In the genomic region with DNA sequence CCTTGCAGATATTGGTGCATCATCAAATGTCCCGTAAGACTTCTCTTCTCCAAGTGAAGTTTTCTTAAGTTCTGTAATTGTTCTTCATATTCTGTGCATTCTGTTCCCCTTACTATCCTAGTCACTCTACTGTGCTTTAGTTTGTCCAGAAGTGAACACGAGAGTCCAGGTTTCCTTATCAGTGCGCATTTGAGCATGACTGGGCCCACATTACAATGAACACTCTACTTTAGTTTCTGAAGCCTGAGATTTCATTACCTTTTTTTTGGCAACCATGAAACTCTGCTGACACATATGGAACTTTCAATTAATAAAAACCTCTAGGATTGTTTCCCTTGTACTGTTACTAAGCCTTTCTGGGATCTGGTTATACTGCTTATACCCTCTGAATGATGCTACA, we compare ENCODE assay signal across 17 cellular contexts.
"Had no signal": no experiment of that assay in that cellular context is flagged by ENCODE, and none has a peak within 500 bp of the region (broad histone marks: within the 10 kb centered on the region; RNA-seq: fewer than 3 reads in every experiment).

No MANE protein-coding gene starts in this region.

- H3K36me3 ChIP-seq: cardiac muscle cell, heart left ventricle, prostate gland, sigmoid colon, suprapubic skin, upper lobe of left lung had no signal

- ATAC-seq: heart left ventricle; left colon; stimulated activated naive CD8-positive, alpha-beta T cell treated with anti-CD3 and anti-CD28 coated beads, Interleukin-15, Interleukin-2, amounts not matched to agents 100 U/mL and 50 U/mL, for 24 hours had no signal

- DNase-seq: activated CD4-positive, alpha-beta T cell treated with anti-CD3 and anti-CD28 coated beads, Interleukin-2, amount 10 ng/mL, durations not matched to agents 24 days and 14 days; activated CD8-positive, alpha-beta memory T cell treated with anti-CD3 and anti-CD28 coated beads for 24 hours; activated naive CD4-positive, alpha-beta T cell treated with anti-CD3 and anti-CD28 coated beads for 36 hours; heart left ventricle; left colon; mammary epithelial cell; naive thymus-derived CD4-positive, alpha-beta T cell; occipital lobe; sigmoid colon; stimulated activated CD4-positive, alpha-beta T cell treated with anti-CD3 and anti-CD28 coated beads, Interleukin-2, amount 100 ng/mL, for 24 hours; stimulated activated naive CD8-positive, alpha-beta T cell treated with anti-CD3 and anti-CD28 coated beads, Interleukin-15, Interleukin-2, amounts not matched to agents 100 U/mL and 50 U/mL, for 24 hours; upper lobe of left lung had no signal

- H3K27ac ChIP-seq: cardiac muscle cell, heart left ventricle, prostate gland, sigmoid colon, suprapubic skin, upper lobe of left lung had no signal

- H3K4me3 ChIP-seq: cardiac muscle cell, heart left ventricle, prostate gland, sigmoid colon, suprapubic skin, upper lobe of left lung had no signal

- FAIRE-seq: astrocyte, colon had no signal

- H3K4me3 Mint-ChIP-seq: activated CD4-positive, alpha-beta T cell treated with anti-CD3 and anti-CD28 coated beads, Interleukin-2, amount 10 ng/mL, durations not matched to agents 24 days and 14 days; activated naive CD4-positive, alpha-beta T cell treated with anti-CD3 and anti-CD28 coated beads for 36 hours; naive thymus-derived CD4-positive, alpha-beta T cell had no signal

- H3K27me3 ChIP-seq: cardiac muscle cell, heart left ventricle, sigmoid colon, suprapubic skin, upper lobe of left lung had no signal

- H3K27ac Mint-ChIP-seq: activated CD4-positive, alpha-beta T cell treated with anti-CD3 and anti-CD28 coated beads, Interleukin-2, amount 10 ng/mL, durations not matched to agents 24 days and 14 days; activated naive CD4-positive, alpha-beta T cell treated with anti-CD3 and anti-CD28 coated beads for 36 hours; naive thymus-derived CD4-positive, alpha-beta T cell had no signal

- H3K9me3 ChIP-seq: prostate gland, sigmoid colon, suprapubic skin, upper lobe of left lung had no signal

- H3K4me1 ChIP-seq: prostate gland, sigmoid colon, suprapubic skin had no signal
